27 cellular contexts compared by ENCODE assay signal in genomic region chr9:68978501-68978900, GRCh38. TPM values are rescaled to one million over a fixed set of nuclear protein-coding genes. Genes with fewer than 3 reads are reported as not detected.
"Had no signal": no experiment of that assay in that cellular context is flagged by ENCODE, and none has a peak within 500 bp of the region (broad histone marks: within the 10 kb centered on the region; RNA-seq: fewer than 3 reads in every experiment).

No MANE protein-coding gene starts in this region.

- H3K27ac Mint-ChIP-seq: activated CD8-positive, alpha-beta T cell treated with anti-CD3 and anti-CD28 coated beads, Interleukin-2, amount 10 ng/mL, durations not matched to agents 7 days and 5 days; activated naive CD8-positive, alpha-beta T cell; T-helper 17 cell; WTC11 had no signal

- DNase-seq: activated CD4-positive, alpha-beta T cell treated with anti-CD3 and anti-CD28 coated beads for 48 hours; activated CD4-positive, alpha-beta T cell treated with anti-CD3 and anti-CD28 coated beads, Interleukin-2, amount 50 U/mL, for 4 hours; activated CD4-positive, CD25-positive, alpha-beta regulatory T cell treated with anti-CD3 and anti-CD28 coated beads, Interleukin-2, amount 50 U/mL, for 72 hours; activated CD8-positive, alpha-beta memory T cell treated with anti-CD3 and anti-CD28 coated beads, Interleukin-2, amount 50 U/mL, for 48 hours; activated CD8-positive, alpha-beta T cell treated with anti-CD3 and anti-CD28 coated beads, Interleukin-2, amount 10 ng/mL, durations not matched to agents 7 days and 5 days; activated effector memory CD4-positive, alpha-beta T cell treated with Interleukin-2 at 50 U/mL for 16 hours; activated naive CD4-positive, alpha-beta T cell treated with Interleukin-2 at 50 U/mL for 16 hours; activated T-cell treated with anti-CD3 and anti-CD28 coated beads, Interleukin-2, amount 50 U/mL, for 1 hour; amygdala; Karpas-422; MM.1S; NCI-H1105; NCI-H1436; NCI-H187; NCI-H2081; NCI-H510A treated with DMSO at 0.1 percent for 48 hours; NK-92 treated with Interleukin-12 subunit alpha and Interleukin-12 subunit beta, amount 100 ng/mL, for 24 hours; Peyer's patch; SHP77 treated with DMSO at 0.1 percent for 48 hours; T-helper 17 cell; T-helper 9 cell had no signal

- H3K27me3 Mint-ChIP-seq: activated naive CD8-positive, alpha-beta T cell had no signal

- H3K4me3 ChIP-seq: Peyer's patch had no signal

- H3K36me3 ChIP-seq: Peyer's patch had no signal

- ATAC-seq: activated CD8-positive, alpha-beta T cell treated with anti-CD3 and anti-CD28 coated beads, Interleukin-2, amount 10 ng/mL, durations not matched to agents 7 days and 5 days; T-helper 17 cell; WTC11 had no signal

- H3K9me3 ChIP-seq: Peyer's patch had no signal

- H3K4me3 Mint-ChIP-seq: activated CD8-positive, alpha-beta T cell treated with anti-CD3 and anti-CD28 coated beads, Interleukin-2, amount 10 ng/mL, durations not matched to agents 7 days and 5 days; activated naive CD8-positive, alpha-beta T cell; brain; T-helper 17 cell; WTC11 had no signal

- H3K27ac ChIP-seq: Peyer's patch, RWPE1 had no signal

- H3K27me3 ChIP-seq: Peyer's patch had no signal

RNA-seq across cellular contexts. Expression of gene PRKACG, which starts 35.4 kb away (rescaled TPM):
- total RNA-seq: activated CD8-positive, alpha-beta T cell treated with anti-CD3 and anti-CD28 coated beads, Interleukin-2, amount 10 ng/mL, durations not matched to agents 7 days and 5 days; astrocyte; Peyer's patch; SK-MEL-5; T-helper 17 cell; WTC11 had no signal
